29 cellular contexts compared by ENCODE assay signal in the genomic region with DNA sequence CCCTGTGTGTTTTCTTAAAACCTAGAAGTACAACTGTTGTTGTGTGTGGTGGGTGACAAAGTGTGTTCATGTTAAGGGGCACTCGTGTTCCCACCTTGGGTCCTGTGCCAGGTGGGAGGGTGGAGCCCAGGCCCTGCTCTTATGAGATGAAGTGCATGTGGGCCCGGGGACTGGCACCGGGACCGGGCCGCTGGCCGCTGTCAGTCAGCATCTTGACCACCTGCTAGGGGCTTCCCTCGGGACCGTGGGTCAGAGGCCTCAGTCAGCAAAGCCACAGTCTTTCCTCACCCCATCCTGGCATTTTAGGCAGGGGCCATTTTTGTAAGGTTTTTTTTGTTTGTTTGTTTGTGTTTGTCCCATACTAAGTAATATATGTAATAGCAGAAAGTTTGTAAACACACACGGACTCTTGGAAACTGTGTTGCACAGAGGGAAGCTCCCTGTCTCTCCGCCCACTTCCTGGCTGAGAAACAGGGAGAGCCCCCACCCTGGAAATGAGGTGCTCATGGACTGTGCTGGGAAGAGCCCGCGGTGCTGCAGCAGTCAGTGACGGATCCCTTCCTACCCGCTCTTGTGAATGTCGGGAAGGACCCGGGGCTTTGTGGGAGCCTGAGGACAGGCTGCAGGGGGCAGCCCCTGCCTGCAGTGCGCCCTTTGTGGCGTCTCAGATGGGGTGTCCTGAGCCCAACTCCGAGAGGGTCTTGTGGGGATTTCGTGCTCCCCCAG. TPM values are rescaled to one million over a fixed set of nuclear protein-coding genes. Genes with fewer than 3 reads are reported as not detected.
DNase-seq lines count a peak whose midpoint lies in the region; ATAC-seq and TF ChIP-seq lines count a peak whose summit lies in the region.
"Had no signal": no experiment of that assay in that cellular context is flagged by ENCODE, and none has a peak within 500 bp of the region (broad histone marks: within the 10 kb centered on the region; RNA-seq: fewer than 3 reads in every experiment).

No MANE protein-coding gene starts in this region.

- no peak overlapping the region for H3K9ac ChIP-seq in mesenchymal stem cell (ENCODE audit: low read length)
- H3K9ac ChIP-seq: parathyroid adenoma had no signal

- no peak overlapping the region for H3K14ac ChIP-seq in mesenchymal stem cell (ENCODE audit: low read length in 2 of 2)

- 86% methylated on average over 18 of the region's 20 CpGs for whole genome bisulfite sequencing in mesenchymal stem cell

- H2BK120ac ChIP-seq in mesenchymal stem cell (ENCODE audit: low read depth, low read length): no peak overlapping the region

- no peak overlapping the region for H4K8ac ChIP-seq in mesenchymal stem cell (ENCODE audit: low read length)

- H3K4me3 ChIP-seq in left ventricle myocardium inferior: peak overlapping the region; percentile 40
- no peak overlapping the region for H3K4me3 ChIP-seq in mesenchymal stem cell (ENCODE audit: insufficient read depth in 1 of 2, low read depth in 1 of 2, low read length in 2 of 2)
- H3K4me3 ChIP-seq: A549, coronary artery, lung, stomach, thyroid gland had no signal

- no peak overlapping the region for H2BK5ac ChIP-seq in mesenchymal stem cell (ENCODE audit: low read depth, low read length, poor library complexity, severe bottlenecking)

- H3K23ac ChIP-seq in mesenchymal stem cell (ENCODE audit: low read length in 2 of 2): peak overlapping the region in 1 of 2 experiments; percentile 62

- H3K27me3 ChIP-seq in left ventricle myocardium inferior (ENCODE audit: low read depth): no peaks in the 10 kb centered on the region
- no peaks in the 10 kb centered on the region for H3K27me3 ChIP-seq in mesenchymal stem cell (ENCODE audit: control insufficient read depth in 1 of 2, insufficient read depth in 1 of 2, low read length in 2 of 2)
- H3K27me3 ChIP-seq: stomach, thyroid gland had no signal

- H3K18ac ChIP-seq in mesenchymal stem cell (ENCODE audit: low read depth in 1 of 2, low read length in 2 of 2): no peak overlapping the region

- H3K4me1 ChIP-seq in left ventricle myocardium inferior (peaks cover 59% of the 10 kb centered on the region), mesenchymal stem cell (ENCODE audit: control insufficient read depth, insufficient read depth, low read depth, low read length) (peaks cover 32% of the 10 kb centered on the region)
- H3K4me1 ChIP-seq: parathyroid adenoma had no signal

- H3K9me3 ChIP-seq in left ventricle myocardium inferior (replicated peaks) (no peaks in the 10 kb centered on the region), mesenchymal stem cell (ENCODE audit: control insufficient read depth, low read length) (no peaks in the 10 kb centered on the region)
- H3K9me3 ChIP-seq: A549, stomach, thyroid gland had no signal

- no peak overlapping the region for H2BK15ac ChIP-seq in mesenchymal stem cell (ENCODE audit: low read depth, poor library complexity, severe bottlenecking)

- no peak overlapping the region for H2BK12ac ChIP-seq in mesenchymal stem cell (ENCODE audit: low read length in 2 of 2)

- TF ChIP-seq CTCF in 22Rv1 (IDR thresholded peaks at IDR 0.05) (no peak), left ventricle myocardium inferior (IDR thresholded peaks at IDR 0.05; ENCODE audit: borderline replicate concordance) (no peak)

- 0 out of 2 replicates have a peak overlapping the region, but pooled peaks have one; percentile 10 for H3K27ac ChIP-seq in 22Rv1
- peak overlapping the region; percentile 33 for H3K27ac ChIP-seq in left ventricle myocardium inferior (replicated peaks)
- no peak overlapping the region for H3K27ac ChIP-seq in mesenchymal stem cell (ENCODE audit: low read length, poor library complexity, severe bottlenecking)
- H3K27ac ChIP-seq: A549, coronary artery, parathyroid adenoma, stomach, thyroid gland had no signal

- no peak overlapping the region for H3K4me2 ChIP-seq in mesenchymal stem cell (ENCODE audit: low read length, poor library complexity, severe bottlenecking)
- H3K4me2 ChIP-seq: A549 had no signal

- ATAC-seq in GM18498 (IDR thresholded peaks at IDR 0.05; ENCODE audit: unreplicated experiment) (no peak), HG02759 (IDR thresholded peaks at IDR 0.05; ENCODE audit: unreplicated experiment) (no peak)
- ATAC-seq: A549; CD8-positive, alpha-beta T cell had no signal

- intact Hi-C loops in left ventricle myocardium inferior (cut with micrococcal nuclease): loop anchor here (10.0 kb wide), 1 partner anchor 65 kb away; no protein-coding TSS in a partner anchor

- no peak overlapping the region for H2AK5ac ChIP-seq in mesenchymal stem cell (ENCODE audit: low read length, severe bottlenecking)

- DNase-seq in LHCN-M2 (ENCODE audit: low read depth) (peak; percentile 57), left ventricle myocardium inferior (no peak), mesenchymal stem cell (peak; percentile 38), NCI-H446 (lab: John Stamatoyannopoulos, UW) (no peak), dedifferentiated amniotic fluid mesenchymal stem cell (ENCODE audit: extremely low spot score) (no peak)
- DNase-seq: activated B cell treated with CpG ODN at 0.5 μM for 24 hours; activated CD4-positive, alpha-beta T cell treated with anti-CD3 and anti-CD28 coated beads, Interleukin-2, amount 10 ng/mL, durations not matched to agents 7 days and 5 days; activated effector memory CD4-positive, alpha-beta T cell treated with anti-CD3 and anti-CD28 coated beads, Interleukin-2, amount 50 U/mL, for 16 hours; activated T-cell treated with anti-CD3 and anti-CD28 coated beads, Interleukin-2, amount 50 U/mL, for 1 hour; AML-193; anterior cingulate cortex; CD8-positive, alpha-beta T cell; erythroblast; glutamatergic neuron; islet precursor cell; NCI-H146; NCI-H82; nephron progenitor cell; stimulated activated CD4-positive, alpha-beta T cell treated with anti-CD3 and anti-CD28 coated beads, Interleukin-4, amount 100 ng/mL, for 1 hour; stomach; T-helper 1 cell; thyroid gland had no signal

- H2AFZ ChIP-seq in mesenchymal stem cell (ENCODE audit: low read depth, low read length): no peak overlapping the region
- H2AFZ ChIP-seq: parathyroid adenoma had no signal

- H4K91ac ChIP-seq in mesenchymal stem cell (ENCODE audit: low read length): no peak overlapping the region

- H3K36me3 ChIP-seq in left ventricle myocardium inferior (no peaks in the 10 kb centered on the region), mesenchymal stem cell (ENCODE audit: control insufficient read depth in 1 of 2, insufficient read depth in 2 of 2, low read depth in 1 of 2, low read length in 2 of 2) (peaks cover 0 to 24% of the 10 kb centered on the region in 2 experiments)
- H3K36me3 ChIP-seq: thyroid gland had no signal

- H3K4ac ChIP-seq in mesenchymal stem cell (ENCODE audit: low read depth in 1 of 2, low read length in 2 of 2): no peak overlapping the region

- peaks cover 24% of the 10 kb centered on the region for H3K79me1 ChIP-seq in mesenchymal stem cell (replicated peaks; ENCODE audit: low read length, poor library complexity, severe bottlenecking)

RNA-seq across cellular contexts. Expression of gene AGAP3, which starts 13.4 kb away (rescaled TPM):
- total RNA-seq in LHCN-M2 (2014; rRNA removed) (52.8 and 53.4 TPM in 2 replicates), left ventricle myocardium inferior (51.0 TPM)
- 60.3 TPM for polyA plus RNA-seq in LHCN-M2 (2012)
- polyA plus RNA-seq in mesenchymal stem cell (2013, experiment 1 of 2): 55.8 TPM
- 53.0 TPM for polyA plus RNA-seq in mesenchymal stem cell (2013, experiment 2 of 2)

RNA-seq across cellular contexts. Expression of gene TMUB1, which starts 16.4 kb away (rescaled TPM):
- total RNA-seq in LHCN-M2 (2014; rRNA removed): 60.9 and 61.5 TPM in 2 replicates
- 48.7 TPM for polyA plus RNA-seq in LHCN-M2 (2012)
- total RNA-seq in left ventricle myocardium inferior: 30.1 TPM
- polyA plus RNA-seq in mesenchymal stem cell (2013, experiment 1 of 2): 56.8 TPM
- polyA plus RNA-seq in mesenchymal stem cell (2013, experiment 2 of 2): 53.5 TPM

RNA-seq across cellular contexts. Expression of gene FASTK, which starts 19.0 kb away (rescaled TPM):
- total RNA-seq in LHCN-M2 (2014; rRNA removed) (141 and 146 TPM in 2 replicates), left ventricle myocardium inferior (75.7 TPM)
- 107 TPM for polyA plus RNA-seq in LHCN-M2 (2012)
- polyA plus RNA-seq in mesenchymal stem cell (2013, experiment 1 of 2): 72.5 TPM
- 69.4 TPM for polyA plus RNA-seq in mesenchymal stem cell (2013, experiment 2 of 2)

RNA-seq across cellular contexts. Expression of gene SLC4A2, which starts 40.3 kb away (rescaled TPM):
- total RNA-seq in LHCN-M2 (2014; rRNA removed) (274 and 291 TPM in 2 replicates), left ventricle myocardium inferior (62.9 TPM)
- polyA plus RNA-seq in LHCN-M2 (2012): 331 TPM
- 140 TPM for polyA plus RNA-seq in mesenchymal stem cell (2013, experiment 1 of 2)
- polyA plus RNA-seq in mesenchymal stem cell (2013, experiment 2 of 2): 133 TPM

RNA-seq across cellular contexts. Expression of gene CDK5, which starts 42.0 kb away (rescaled TPM):
- total RNA-seq in LHCN-M2 (2014; rRNA removed): 47.1 and 47.4 TPM in 2 replicates
- 53.1 TPM for polyA plus RNA-seq in LHCN-M2 (2012)
- 9.6 TPM for total RNA-seq in left ventricle myocardium inferior
- 20.3 TPM for polyA plus RNA-seq in mesenchymal stem cell (2013, experiment 1 of 2)
- 21.3 TPM for polyA plus RNA-seq in mesenchymal stem cell (2013, experiment 2 of 2)

Comparison
In these comparisons a context has a peak if more than half of its experiments do, and no peak if none do; other contexts are left out.
1. DNase-seq: peak in LHCN-M2 (single experiment) and mesenchymal stem cell (single experiment); none in left ventricle myocardium inferior (single experiment), NCI-H446 (0 of 2) and dedifferentiated amniotic fluid mesenchymal stem cell (single experiment).